22 cellular contexts compared by ENCODE assay signal in the genomic region with DNA sequence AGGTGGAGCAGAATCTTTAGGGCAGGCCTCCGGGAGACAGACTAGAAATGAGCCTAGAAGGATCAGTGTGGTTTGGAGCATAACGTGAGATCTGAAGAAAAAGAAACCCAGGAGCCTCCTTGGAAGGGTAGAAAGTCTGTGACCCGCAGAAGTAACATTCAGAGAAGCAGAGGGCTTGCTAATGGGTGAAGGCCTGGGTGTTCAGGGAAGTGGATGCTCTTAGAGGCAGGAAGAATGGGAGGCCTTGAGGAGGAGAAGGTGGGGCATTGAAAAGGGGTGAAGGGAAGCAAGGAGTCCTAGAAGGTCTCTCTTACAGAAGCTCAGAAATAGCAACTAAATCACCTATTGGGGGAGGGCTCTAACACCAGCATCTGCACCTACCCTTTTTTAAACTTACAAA.
"Had no signal": no experiment of that assay in that cellular context is flagged by ENCODE, and none has a peak within 500 bp of the region (broad histone marks: within the 10 kb centered on the region; RNA-seq: fewer than 3 reads in every experiment).

No MANE protein-coding gene starts in this region.

- H3K36me3 ChIP-seq: ovary had no signal

- H3K27me3 Mint-ChIP-seq: naive thymus-derived CD4-positive, alpha-beta T cell; stimulated activated memory B cell treated with anti-CD40 and anti-IgM and Interleukin-4, amounts not matched to agents 10 μg/mL and 1 μg/mL and 100 μg/mL, for 72 hours had no signal

- H3K27ac ChIP-seq: esophagus muscularis mucosa, ovary, psoas muscle, spleen, testis, tibial artery had no signal

- H3K4me3 ChIP-seq: dorsolateral prefrontal cortex, esophagus muscularis mucosa, lung, ovary, psoas muscle, skin epidermis, spleen, testis, tibial artery had no signal

- H3K4me3 Mint-ChIP-seq: naive thymus-derived CD4-positive, alpha-beta T cell; nephron; stimulated activated memory B cell treated with anti-CD40 and anti-IgM and Interleukin-4, amounts not matched to agents 10 μg/mL and 1 μg/mL and 100 μg/mL, for 72 hours had no signal

- DNase-seq: dorsolateral prefrontal cortex; effector CD8-positive, alpha-beta T cell; foreskin melanocyte; hypothalamus; mesenchymal stem cell; midbrain; naive thymus-derived CD4-positive, alpha-beta T cell; occipital lobe; ovary; psoas muscle; right cardiac atrium; spleen; stimulated activated CD4-positive, alpha-beta T cell treated with anti-CD3 and anti-CD28 coated beads, Interleukin-4, amount 100 ng/mL, for 4 hours; stimulated activated naive CD8-positive, alpha-beta T cell treated with anti-CD3 and anti-CD28 coated beads, Interleukin-15, Interleukin-2, amounts not matched to agents 100 U/mL and 50 U/mL, for 24 hours; substantia nigra; testis; tibial artery had no signal

- H3K9me3 ChIP-seq: esophagus muscularis mucosa, ovary, psoas muscle, spleen, testis, tibial artery had no signal

- H3K27ac Mint-ChIP-seq: naive thymus-derived CD4-positive, alpha-beta T cell; nephron had no signal

- H3K9me3 Mint-ChIP-seq: naive thymus-derived CD4-positive, alpha-beta T cell; nephron; stimulated activated memory B cell treated with anti-CD40 and anti-IgM and Interleukin-4, amounts not matched to agents 10 μg/mL and 1 μg/mL and 100 μg/mL, for 72 hours had no signal

- H3K36me3 Mint-ChIP-seq: naive thymus-derived CD4-positive, alpha-beta T cell had no signal

- H3K27me3 ChIP-seq: dorsolateral prefrontal cortex, esophagus muscularis mucosa, ovary, spleen, testis, tibial artery had no signal
